In the genomic region with DNA sequence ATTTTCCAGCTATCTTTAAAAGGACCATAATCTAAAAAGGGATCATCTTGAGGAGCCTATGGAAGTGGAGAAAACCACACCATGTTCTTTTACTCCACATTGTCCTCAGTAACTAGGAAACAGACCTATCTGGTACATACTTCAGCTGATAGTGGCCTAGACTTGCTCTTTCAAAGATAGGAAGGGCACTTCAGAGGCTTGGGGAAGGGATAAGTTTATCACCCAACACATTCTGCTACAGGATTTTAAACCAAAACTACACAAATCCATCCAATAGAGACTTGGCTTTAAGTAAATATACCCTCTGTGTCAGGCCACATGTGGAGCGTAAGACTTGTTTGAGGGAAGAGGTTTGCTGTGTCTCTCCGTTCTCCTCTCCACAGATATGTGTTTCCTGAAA, we compare ENCODE assay signal across 16 cellular contexts. TPM values are rescaled to one million over a fixed set of nuclear protein-coding genes. Genes with fewer than 3 reads are reported as not detected.
"Had no signal": no experiment of that assay in that cellular context is flagged by ENCODE, and none has a peak within 500 bp of the region (broad histone marks: within the 10 kb centered on the region; RNA-seq: fewer than 3 reads in every experiment).

No MANE protein-coding gene starts in this region.

- H3K9me3 ChIP-seq: left ventricle myocardium inferior, thyroid gland had no signal

- H3K9me3 Mint-ChIP-seq: activated CD4-positive, alpha-beta memory T cell treated with anti-CD3 and anti-CD28 coated beads, Interleukin-2, amount 10 ng/mL, durations not matched to agents 7 days and 5 days; activated naive CD8-positive, alpha-beta T cell treated with anti-CD3 and anti-CD28 coated beads for 36 hours; activated T-helper 17 cell treated with anti-CD3 and anti-CD28 coated beads, Interleukin-2, amount 50 U/mL, for 72 hours; naive thymus-derived CD4-positive, alpha-beta T cell had no signal

- H3K27ac ChIP-seq: left ventricle myocardium inferior, thyroid gland had no signal

- H3K4me3 Mint-ChIP-seq: activated CD4-positive, alpha-beta memory T cell treated with anti-CD3 and anti-CD28 coated beads, Interleukin-2, amount 10 ng/mL, durations not matched to agents 7 days and 5 days; activated CD8-positive, alpha-beta memory T cell treated with anti-CD3 and anti-CD28 coated beads, Interleukin-2, amount 10 ng/mL, durations not matched to agents 7 days and 5 days; activated naive CD8-positive, alpha-beta T cell treated with anti-CD3 and anti-CD28 coated beads for 36 hours; activated T-helper 17 cell treated with anti-CD3 and anti-CD28 coated beads, Interleukin-2, amount 50 U/mL, for 72 hours; naive thymus-derived CD4-positive, alpha-beta T cell had no signal

- DNase-seq: activated CD4-positive, alpha-beta memory T cell treated with anti-CD3 and anti-CD28 coated beads, Interleukin-2, amount 10 ng/mL, durations not matched to agents 7 days and 5 days; activated CD4-positive, alpha-beta T cell treated with anti-CD3 and anti-CD28 coated beads for 48 hours; activated CD4-positive, CD25-positive, alpha-beta regulatory T cell; activated CD8-positive, alpha-beta memory T cell treated with anti-CD3 and anti-CD28 coated beads, Interleukin-2, amount 10 ng/mL, durations not matched to agents 7 days and 5 days; activated naive CD4-positive, alpha-beta T cell; activated naive CD8-positive, alpha-beta T cell treated with anti-CD3 and anti-CD28 coated beads for 36 hours; activated T-cell treated with anti-CD3 and anti-CD28 coated beads, Interleukin-2, amount 50 U/mL, for 1 hour; left ventricle myocardium inferior; naive thymus-derived CD4-positive, alpha-beta T cell; stimulated activated CD4-positive, alpha-beta T cell treated with anti-CD3 and anti-CD28 coated beads, Interleukin-4, amount 100 ng/mL, for 24 hours; stimulated activated naive CD4-positive, alpha-beta T cell; thyroid gland had no signal

- H3K36me3 Mint-ChIP-seq: activated CD8-positive, alpha-beta memory T cell treated with anti-CD3 and anti-CD28 coated beads, Interleukin-2, amount 10 ng/mL, durations not matched to agents 7 days and 5 days had no signal

- H3K27me3 Mint-ChIP-seq: activated T-helper 17 cell treated with anti-CD3 and anti-CD28 coated beads, Interleukin-2, amount 50 U/mL, for 72 hours had no signal

- H3K4me1 ChIP-seq: left ventricle myocardium inferior had no signal

- H3K4me3 ChIP-seq: left ventricle myocardium inferior, thyroid gland had no signal

- H3K27ac Mint-ChIP-seq: activated CD4-positive, alpha-beta memory T cell treated with anti-CD3 and anti-CD28 coated beads, Interleukin-2, amount 10 ng/mL, durations not matched to agents 7 days and 5 days; activated CD8-positive, alpha-beta memory T cell treated with anti-CD3 and anti-CD28 coated beads, Interleukin-2, amount 10 ng/mL, durations not matched to agents 7 days and 5 days; activated naive CD8-positive, alpha-beta T cell treated with anti-CD3 and anti-CD28 coated beads for 36 hours; activated T-helper 17 cell treated with anti-CD3 and anti-CD28 coated beads, Interleukin-2, amount 50 U/mL, for 72 hours; naive thymus-derived CD4-positive, alpha-beta T cell had no signal

- H3K27me3 ChIP-seq: thyroid gland had no signal

- ATAC-seq: activated CD8-positive, alpha-beta memory T cell treated with anti-CD3 and anti-CD28 coated beads, Interleukin-2, amount 10 ng/mL, durations not matched to agents 7 days and 5 days; activated T-helper 17 cell treated with anti-CD3 and anti-CD28 coated beads, Interleukin-2, amount 50 U/mL, for 72 hours; naive thymus-derived CD4-positive, alpha-beta T cell; sciatic nerve had no signal

- H3K4me1 Mint-ChIP-seq: activated CD4-positive, alpha-beta memory T cell treated with anti-CD3 and anti-CD28 coated beads, Interleukin-2, amount 10 ng/mL, durations not matched to agents 7 days and 5 days; activated CD8-positive, alpha-beta memory T cell treated with anti-CD3 and anti-CD28 coated beads, Interleukin-2, amount 10 ng/mL, durations not matched to agents 7 days and 5 days; activated naive CD8-positive, alpha-beta T cell treated with anti-CD3 and anti-CD28 coated beads for 36 hours; activated T-helper 17 cell treated with anti-CD3 and anti-CD28 coated beads, Interleukin-2, amount 50 U/mL, for 72 hours; naive thymus-derived CD4-positive, alpha-beta T cell had no signal

- H3K36me3 ChIP-seq: left ventricle myocardium inferior, thyroid gland had no signal

RNA-seq across cellular contexts. Expression of a gene that starts 35.4 kb away (rescaled TPM):
- total RNA-seq: activated CD4-positive, alpha-beta memory T cell treated with anti-CD3 and anti-CD28 coated beads, Interleukin-2, amount 10 ng/mL, durations not matched to agents 7 days and 5 days; activated CD8-positive, alpha-beta memory T cell treated with anti-CD3 and anti-CD28 coated beads, Interleukin-2, amount 10 ng/mL, durations not matched to agents 7 days and 5 days; activated naive CD8-positive, alpha-beta T cell treated with anti-CD3 and anti-CD28 coated beads for 36 hours; activated T-helper 17 cell treated with anti-CD3 and anti-CD28 coated beads, Interleukin-2, amount 50 U/mL, for 72 hours; frontal cortex; T-helper 2 cell treated with Interferon-gamma antibody and Interleukin-4, amounts not matched to agents 100 ng/mL and 5 ng/mL, for 36 hours had no signal
